In genomic region chr6:5659467-5659866, GRCh38 we compare ENCODE assay signal across 24 cellular contexts.
"Had no signal": no experiment of that assay in that cellular context is flagged by ENCODE, and none has a peak within 500 bp of the region (broad histone marks: within the 10 kb centered on the region; RNA-seq: fewer than 3 reads in every experiment).

No MANE protein-coding gene starts in this region.

- H3K36me3 Mint-ChIP-seq: natural killer cell; stimulated activated effector memory CD8-positive, alpha-beta T cell treated with anti-CD3 and anti-CD28 coated beads, Interleukin-12 subunit alpha, Interleukin-12 subunit beta, amount 100 ng/mL, for 72 hours had no signal

- H3K4me3 ChIP-seq: left ventricle myocardium inferior, lung, ovary, sigmoid colon, spleen, tibial nerve, vagina had no signal

- H3K27me3 ChIP-seq: ovary, sigmoid colon, spleen, tibial nerve, vagina had no signal

- H3K27me3 Mint-ChIP-seq: naive B cell; progenitor cell of endocrine pancreas; stimulated activated naive CD8-positive, alpha-beta T cell treated with anti-CD3 and anti-CD28 coated beads, Interleukin-15, amount 100 ng/mL, for 72 hours; type B pancreatic cell had no signal

- H3K27ac ChIP-seq: left ventricle myocardium inferior, ovary, sigmoid colon, spleen, tibial nerve, vagina had no signal

- DNase-seq: hypothalamus; immature natural killer cell; islet precursor cell; left ventricle myocardium inferior; mesendoderm; naive B cell; natural killer cell; ovary; retina; right cardiac atrium; sigmoid colon; small intestine; spleen; stimulated activated CD4-positive, alpha-beta T cell treated with anti-CD3 and anti-CD28 coated beads, Interleukin-4, amount 100 ng/mL, for 24 hours; stimulated activated naive CD4-positive, alpha-beta T cell; stimulated activated naive CD8-positive, alpha-beta T cell treated with anti-CD3 and anti-CD28 coated beads, Interleukin-15, amount 100 ng/mL, for 72 hours; substantia nigra had no signal

- H3K4me1 ChIP-seq: left ventricle myocardium inferior, sigmoid colon, tibial nerve, vagina had no signal

- H3K9me3 ChIP-seq: ovary, sigmoid colon, tibial nerve, vagina had no signal

- H3K9me3 Mint-ChIP-seq: immature natural killer cell; stimulated activated effector memory CD8-positive, alpha-beta T cell treated with anti-CD3 and anti-CD28 coated beads, Interleukin-12 subunit alpha, Interleukin-12 subunit beta, amount 100 ng/mL, for 72 hours; type B pancreatic cell had no signal

- H3K36me3 ChIP-seq: ovary, sigmoid colon, tibial nerve, vagina had no signal

- H3K4me3 Mint-ChIP-seq: immature natural killer cell; mesothelial cell of epicardium; natural killer cell; stimulated activated effector memory CD8-positive, alpha-beta T cell treated with anti-CD3 and anti-CD28 coated beads, Interleukin-12 subunit alpha, Interleukin-12 subunit beta, amount 100 ng/mL, for 72 hours; stimulated activated naive CD8-positive, alpha-beta T cell treated with anti-CD3 and anti-CD28 coated beads, Interleukin-15, amount 100 ng/mL, for 72 hours; type B pancreatic cell had no signal

- ATAC-seq: natural killer cell; right cardiac atrium; stimulated activated effector memory CD8-positive, alpha-beta T cell treated with anti-CD3 and anti-CD28 coated beads, Interleukin-12 subunit alpha, Interleukin-12 subunit beta, amount 100 ng/mL, for 72 hours; stimulated activated naive CD8-positive, alpha-beta T cell treated with anti-CD3 and anti-CD28 coated beads, Interleukin-15, amount 100 ng/mL, for 72 hours had no signal

- H3K27ac Mint-ChIP-seq: immature natural killer cell; mesothelial cell of epicardium; naive B cell; natural killer cell; progenitor cell of endocrine pancreas; stimulated activated effector memory CD8-positive, alpha-beta T cell treated with anti-CD3 and anti-CD28 coated beads, Interleukin-12 subunit alpha, Interleukin-12 subunit beta, amount 100 ng/mL, for 72 hours; stimulated activated naive CD8-positive, alpha-beta T cell treated with anti-CD3 and anti-CD28 coated beads, Interleukin-15, amount 100 ng/mL, for 72 hours; type B pancreatic cell had no signal
